In the genomic region with DNA sequence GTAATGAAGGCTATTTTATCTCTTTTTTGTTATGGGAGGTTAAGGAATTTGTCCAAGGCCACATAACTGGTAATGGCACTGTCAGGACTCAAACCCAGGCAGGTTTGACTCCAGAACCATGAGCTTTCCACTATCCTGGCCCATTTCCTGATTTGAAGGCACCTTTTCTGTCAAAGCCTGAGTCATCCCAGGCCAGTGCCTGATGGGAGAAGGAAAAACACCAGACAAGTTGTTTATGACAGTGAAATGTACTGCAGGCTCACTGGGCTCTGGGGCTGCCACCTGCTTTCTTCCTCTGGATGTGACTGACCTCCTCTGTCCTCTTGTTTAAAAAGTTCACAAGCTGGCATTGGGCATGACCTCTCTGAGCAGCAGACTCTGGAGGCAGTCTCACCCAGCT, we compare ENCODE assay signal across 6 cellular contexts.
"Had no signal": no experiment of that assay in that cellular context is flagged by ENCODE, and none has a peak within 500 bp of the region (broad histone marks: within the 10 kb centered on the region; RNA-seq: fewer than 3 reads in every experiment).

No MANE protein-coding gene starts in this region.

- H3K4me2 ChIP-seq: KMS-11 had no signal

- H3K27ac ChIP-seq: HL-60, KMS-11 had no signal

- DNase-seq: IMR-90, KBM-7, KG1 had no signal

- H3K9ac ChIP-seq: KMS-11 had no signal

- H3K4me3 ChIP-seq: K562 had no signal
